ENCODE assay signal across 10 cellular contexts in genomic region chr6:14354919-14355572, GRCh38.
A peak's percentile ranks its signal among the peaks of the same experiment; 100 is the strongest.
DNase-seq lines count a peak whose midpoint lies in the region; ATAC-seq, FAIRE-seq and TF ChIP-seq lines count a peak whose summit lies in the region.
"Had no signal": no experiment of that assay in that cellular context is flagged by ENCODE, and none has a peak within 500 bp of the region (broad histone marks: within the 10 kb centered on the region; RNA-seq: fewer than 3 reads in every experiment).

No MANE protein-coding gene starts in this region.

- peaks cover 13% of the 10 kb centered on the region for H3K27me3 Mint-ChIP-seq in astrocyte (ENCODE audit: low read depth, unreplicated experiment)

- H3K4me3 ChIP-seq in AG04449 (ENCODE audit: low read depth, low read length) (no peak overlapping the region), astrocyte (ENCODE audit: insufficient read depth, low read depth, low read length) (no peak overlapping the region), ovary (no peak overlapping the region)
- H3K4me3 ChIP-seq: dorsolateral prefrontal cortex had no signal

- H3K27ac ChIP-seq in astrocyte (ENCODE audit: low read depth, low read length) (no peak overlapping the region), ovary (no peak overlapping the region)
- H3K27ac ChIP-seq: dorsolateral prefrontal cortex had no signal

- H3K79me2 ChIP-seq in astrocyte (ENCODE audit: insufficient read depth, low read length): no peaks in the 10 kb centered on the region

- no peaks in the 10 kb centered on the region for H3K36me3 Mint-ChIP-seq in astrocyte (ENCODE audit: low read depth, unreplicated experiment)

- no peak for TF ChIP-seq EP300 in ovary (IDR thresholded peaks at IDR 0.05)

- H4K20me1 ChIP-seq in astrocyte (ENCODE audit: insufficient read depth, low read length): no peaks in the 10 kb centered on the region

- H3K27me3 ChIP-seq in astrocyte (ENCODE audit: insufficient read depth, low read length) (no peaks in the 10 kb centered on the region), ovary (no peaks in the 10 kb centered on the region)

- ATAC-seq in GM21367 (IDR thresholded peaks at IDR 0.05; ENCODE audit: unreplicated experiment): no peak

- H2AFZ ChIP-seq in astrocyte (ENCODE audit: low read depth, low read length): no peak overlapping the region

- no peak overlapping the region for H3K9ac ChIP-seq in astrocyte (ENCODE audit: low read length)

- no peak overlapping the region for H3K27ac Mint-ChIP-seq in astrocyte (ENCODE audit: unreplicated experiment)

- peaks cover 2% of the 10 kb centered on the region for H3K4me1 Mint-ChIP-seq in astrocyte (ENCODE audit: low read depth, unreplicated experiment)

- FAIRE-seq in astrocyte (lab: Jason Lieb, UNC): peak; percentile 75
- FAIRE-seq in D721Med (lab: Jason Lieb, UNC): no peak

- no peak overlapping the region for H3K4me3 Mint-ChIP-seq in astrocyte (ENCODE audit: unreplicated experiment)

- H3K4me2 ChIP-seq in astrocyte (ENCODE audit: low read length): peak overlapping the region; percentile 9

- intact Hi-C loops in ovary (cut with DNase I): no loop called here

- no peak for TF ChIP-seq POLR2A in ovary (IDR thresholded peaks at IDR 0.05)

- H3K4me1 ChIP-seq in astrocyte (ENCODE audit: insufficient read depth, low read length) (peaks cover 6% of the 10 kb centered on the region), ovary (ENCODE audit: insufficient read depth) (no peaks in the 10 kb centered on the region)

- CTCF ChIA-PET in AG04449 (lab: Yijun Ruan, JAX): no interaction called here

- 21 to 28% (median 25%) methylated on average over 5 of the region's 5 CpGs for WGBS in ovary, 3 donors

- POLR2A ChIA-PET in AG04449 (lab: Yijun Ruan, JAX): no interaction called here

- H3K9me3 ChIP-seq in astrocyte (ENCODE audit: insufficient read depth, low read depth, low read length) (no peaks in the 10 kb centered on the region), ovary (no peaks in the 10 kb centered on the region)

- DNase-seq in AG04449 (ENCODE audit: low read depth, low spot score) (peak; percentile 10), Kasumi-1 (lab: John Stamatoyannopoulos, UW) (peak; percentile 69 to 74), astrocyte (ENCODE audit: low read depth) (peak; percentile 93), ovary (peak; percentile 25 to 57 (median 40)), NCI-H1417 treated with DMSO at 0.1 percent for 48 hours (lab: John Stamatoyannopoulos, UW) (no peak), D721Med (ENCODE audit: insufficient read length, low spot score) (no peak)
- no peak for DNase-seq in stimulated activated naive CD4-positive, alpha-beta T cell (lab: John Stamatoyannopoulos, UW)
- DNase-seq: NCI-H226 had no signal

- TF ChIP-seq CTCF in AG04449 (IDR thresholded peaks at IDR 0.05; ENCODE audit: insufficient read depth, low read length, missing control alignments): no peak
- TF ChIP-seq CTCF in astrocyte (IDR thresholded peaks at IDR 0.05; ENCODE audit: insufficient read depth, low read depth, low read length): no peak
- TF ChIP-seq CTCF in ovary (IDR thresholded peaks at IDR 0.05): no peak
- no peak for TF ChIP-seq CTCF in D721Med (IDR thresholded peaks at IDR 0.05; ENCODE audit: insufficient read depth, missing control alignments)

- H3K9me3 Mint-ChIP-seq in astrocyte (ENCODE audit: unreplicated experiment): peaks cover 3% of the 10 kb centered on the region

- H3K36me3 ChIP-seq in astrocyte (ENCODE audit: insufficient read depth, low read length) (no peaks in the 10 kb centered on the region), ovary (no peaks in the 10 kb centered on the region)

Comparison
In these comparisons a context has a peak if more than half of its experiments do, and no peak if none do; other contexts are left out.
1. DNase-seq: peak in AG04449 (single experiment), Kasumi-1 (2 of 2), astrocyte (single experiment) and ovary (5 of 5); none in NCI-H1417 treated with DMSO at 0.1 percent for 48 hours (single experiment), D721Med (single experiment) and stimulated activated naive CD4-positive, alpha-beta T cell (0 of 6).